8 cellular contexts compared by ENCODE assay signal in the genomic region with DNA sequence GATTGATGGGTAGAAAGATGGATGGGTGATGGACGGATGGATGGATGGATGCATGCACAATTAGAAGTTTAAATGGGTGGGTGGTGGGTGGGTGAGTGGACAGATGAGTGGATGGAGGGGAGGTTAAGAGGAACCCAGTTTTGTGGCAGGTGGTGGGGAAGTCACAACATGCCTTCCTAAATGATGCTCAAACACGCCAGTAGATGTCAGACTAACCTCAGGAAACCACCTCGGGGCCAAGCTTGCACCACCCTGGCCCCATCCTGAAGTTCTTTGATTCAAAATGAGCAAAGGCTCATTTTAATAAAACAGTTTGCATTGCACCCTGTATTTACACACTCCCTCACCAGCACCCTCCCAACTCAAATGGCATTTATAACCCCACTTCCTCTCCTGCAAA.
DNase-seq lines count a peak whose midpoint lies in the region; ATAC-seq, FAIRE-seq and TF ChIP-seq lines count a peak whose summit lies in the region.

No MANE protein-coding gene starts in this region.

- H3K36me3 ChIP-seq in Panc1 (ENCODE audit: control insufficient read depth, insufficient read depth, low read length) (no peaks in the 10 kb centered on the region), gastroesophageal sphincter (no peaks in the 10 kb centered on the region), pancreas (no peaks in the 10 kb centered on the region)

- H3K4me1 Mint-ChIP-seq in activated naive CD4-positive, alpha-beta T cell treated with anti-CD3 and anti-CD28 coated beads for 36 hours (ENCODE audit: low read depth): no peaks in the 10 kb centered on the region

- H3K27me3 Mint-ChIP-seq in activated naive CD4-positive, alpha-beta T cell treated with anti-CD3 and anti-CD28 coated beads for 36 hours (ENCODE audit: low read depth): peaks cover 15% of the 10 kb centered on the region

- H3K4me1 ChIP-seq in Panc1 (ENCODE audit: control insufficient read depth, insufficient read depth, low read length) (no peaks in the 10 kb centered on the region), gastroesophageal sphincter (no peaks in the 10 kb centered on the region), pancreas (no peaks in the 10 kb centered on the region)

- no peak overlapping the region for H3K4me3 Mint-ChIP-seq in activated naive CD4-positive, alpha-beta T cell treated with anti-CD3 and anti-CD28 coated beads for 36 hours

- H3K27ac Mint-ChIP-seq in activated naive CD4-positive, alpha-beta T cell treated with anti-CD3 and anti-CD28 coated beads for 36 hours: no peak overlapping the region

- CTCF ChIA-PET in Panc1 (lab: Charles Lee): interaction anchor here (1.0 kb wide), 1 partner anchor 121 kb away, joined by 4 read pairs; no protein-coding TSS in a partner anchor
- CTCF ChIA-PET in activated naive CD4-positive, alpha-beta T cell treated with anti-CD3 and anti-CD28 coated beads for 36 hours (lab: Charles Lee): interaction anchor here (1.6 kb wide), 1 partner anchor 335 kb away, joined by 3 read pairs; no protein-coding TSS in a partner anchor

- intact Hi-C loops in Panc1 (cut with micrococcal nuclease; ENCODE audit: unreplicated experiment) (loop anchor here (1.0 kb wide), 1 partner anchor 123 kb away; no protein-coding TSS in a partner anchor), pancreas (cut with DNase I) (loop anchor here in 2 of 3 donors (5.0 to 10.0 kb wide), 3 partner anchors 117 to 265 kb away; no protein-coding TSS in a partner anchor)
- intact Hi-C loops in activated naive CD4-positive, alpha-beta T cell treated with anti-CD3 and anti-CD28 coated beads for 36 hours (cut with micrococcal nuclease): loop anchor here (1.0 to 5.0 kb wide), 3 partner anchors 124 to 265 kb away; no protein-coding TSS in a partner anchor

- in situ Hi-C loops in Panc1 (cut with HindIII; ENCODE audit: low pct_unique_long_range_greater_than_20kb, low sequenced_read_pairs): no loop called here

- DNase-seq in DMS53 (lab: John Stamatoyannopoulos, UW) (peak; percentile 82), LoVo (ENCODE audit: low spot score) (peak; percentile 66), Panc1 (ENCODE audit: low read depth, low spot score) (peak; percentile 27), pancreas (peak in 3 of 6 donors; percentile 21 to 46 (median 22))
- DNase-seq in activated naive CD4-positive, alpha-beta T cell treated with anti-CD3 and anti-CD28 coated beads for 36 hours: peak; percentile 69

- ATAC-seq in Panc1: peak; percentile 91
- peak; percentile 66 for ATAC-seq in gastroesophageal sphincter
- peak; percentile 69 to 92 (median 90) for ATAC-seq in pancreas
- ATAC-seq in HG02973 (IDR thresholded peaks at IDR 0.05; ENCODE audit: unreplicated experiment): no peak
- no peak for ATAC-seq in GM19395 (IDR thresholded peaks at IDR 0.05; ENCODE audit: unreplicated experiment)

- H3K9me3 Mint-ChIP-seq in activated naive CD4-positive, alpha-beta T cell treated with anti-CD3 and anti-CD28 coated beads for 36 hours: no peaks in the 10 kb centered on the region

- no peak for TF ChIP-seq POLR2A in gastroesophageal sphincter (IDR thresholded peaks at IDR 0.05)

- no peaks in the 10 kb centered on the region for H3K36me3 Mint-ChIP-seq in activated naive CD4-positive, alpha-beta T cell treated with anti-CD3 and anti-CD28 coated beads for 36 hours (ENCODE audit: low read depth)

- WGBS in gastroesophageal sphincter (ENCODE audit: low coverage in 1 of 2), 2 donors: 0% methylated on average over 3 of the region's 3 CpGs
- 0% methylated on average over 3 of the region's 3 CpGs for WGBS in pancreas, 2 donors

- no TSS peak for BruUV-seq in Panc1 (replicated peaks; lab: Mats Ljungman, UMichigan)

- H3K9me3 ChIP-seq in Panc1 (ENCODE audit: control insufficient read depth, insufficient read depth, low read depth, low read length) (no peaks in the 10 kb centered on the region), gastroesophageal sphincter (no peaks in the 10 kb centered on the region), pancreas (no peaks in the 10 kb centered on the region)

- H3K27me3 ChIP-seq in Panc1 (ENCODE audit: control insufficient read depth, insufficient read depth, low read length) (no peaks in the 10 kb centered on the region), gastroesophageal sphincter (peaks cover 63% of the 10 kb centered on the region), pancreas (no peaks in the 10 kb centered on the region)

- peak; percentile 67; the same call in 1 of the 2 replicates for TF ChIP-seq CTCF in Panc1 (IDR thresholded peaks at IDR 0.05)
- TF ChIP-seq CTCF in gastroesophageal sphincter (IDR thresholded peaks at IDR 0.05): peak in 3 of 4 experiments; percentile 58 to 73 (median 65)
- TF ChIP-seq CTCF in pancreas (IDR thresholded peaks at IDR 0.05): peak in 3 of 4 donors; percentile 11 to 38 (median 29)

- H3K27ac ChIP-seq in Panc1 (ENCODE audit: low read length) (no peak overlapping the region), gastroesophageal sphincter (no peak overlapping the region), pancreas (no peak overlapping the region)

- no peak for TF ChIP-seq EP300 in gastroesophageal sphincter (IDR thresholded peaks at IDR 0.05)

- FAIRE-seq in pancreas (lab: Jason Lieb, UNC): no peak

- POLR2A ChIA-PET in Panc1 (lab: Charles Lee): no interaction called here

- H3K4me3 ChIP-seq in Panc1 (ENCODE audit: low read depth in 2 of 2, low read length in 2 of 2) (no peak overlapping the region), gastroesophageal sphincter (no peak overlapping the region), pancreas (no peak overlapping the region)

Comparison
In these comparisons a context has a peak if more than half of its experiments do, and no peak if none do; other contexts are left out.
1. ATAC-seq: peak in Panc1 (single experiment), gastroesophageal sphincter (single experiment) and pancreas (4 of 4); none in HG02973 (single experiment) and GM19395 (single experiment).
2. Peak in every context shown above with its lines, with median percentiles within 50 percentile points of each other: CTCF ChIP-seq.